In the genomic region with DNA sequence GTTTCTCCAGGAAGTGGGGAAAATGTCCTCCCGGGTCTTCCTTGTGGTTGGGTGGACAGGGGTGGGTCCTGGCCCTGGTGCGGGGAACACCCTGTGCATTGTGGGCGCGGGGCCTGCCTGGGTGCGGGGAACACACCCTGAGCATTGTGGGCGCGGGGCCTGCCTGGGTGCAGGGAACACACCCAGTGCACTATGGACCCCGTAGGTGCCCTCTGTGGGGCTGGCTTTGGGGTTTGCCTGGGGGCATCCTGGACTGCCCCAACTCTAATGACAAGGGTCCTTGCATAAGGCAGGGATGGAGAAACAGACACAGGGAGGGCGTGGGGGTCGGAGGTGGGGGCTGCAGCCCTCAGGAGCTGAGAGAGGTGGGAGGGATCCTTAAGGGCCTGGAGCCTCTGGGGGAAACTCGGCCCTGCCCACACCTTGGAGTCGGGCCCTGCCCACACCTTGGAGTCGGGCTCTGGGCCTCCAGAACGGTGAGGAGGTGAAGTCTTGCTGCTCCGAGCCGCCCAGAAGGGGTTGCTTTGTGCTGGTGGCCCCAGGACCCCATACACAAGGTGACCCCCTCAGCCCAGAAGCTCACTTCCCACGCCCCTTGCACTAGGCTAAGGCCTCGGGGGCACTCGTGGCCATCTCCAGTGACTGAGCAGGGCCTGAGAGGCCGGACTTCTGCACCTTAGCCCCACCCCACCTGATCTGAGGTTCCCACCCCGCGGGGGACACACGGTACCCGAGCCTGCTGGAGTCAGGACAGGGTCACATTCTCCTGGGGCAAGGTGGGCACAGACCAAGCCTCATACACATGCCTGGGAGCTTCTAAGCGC, we compare ENCODE assay signal across 20 cellular contexts.
DNase-seq lines count a peak whose midpoint lies in the region; ATAC-seq and TF ChIP-seq lines count a peak whose summit lies in the region.
"Had no signal": no experiment of that assay in that cellular context is flagged by ENCODE, and none has a peak within 500 bp of the region (broad histone marks: within the 10 kb centered on the region; RNA-seq: fewer than 3 reads in every experiment).

No MANE protein-coding gene starts in this region.

- no peaks in the 10 kb centered on the region for H3K36me3 Mint-ChIP-seq in chondrocyte (ENCODE audit: low read depth)
- H3K36me3 Mint-ChIP-seq: CD4-positive, CD25-positive, alpha-beta regulatory T cell; CD8-positive, alpha-beta memory T cell had no signal

- no peak for ATAC-seq in Right ventricle myocardium inferior
- no peak for ATAC-seq in Right ventricle myocardium superior (ENCODE audit: poor library complexity)
- ATAC-seq in GM18517 (IDR thresholded peaks at IDR 0.05; ENCODE audit: unreplicated experiment), result no peak
- ATAC-seq: A549, GM12878 had no signal

- H3K4me3 Mint-ChIP-seq in chondrocyte (ENCODE audit: unreplicated experiment), result no peak overlapping the region
- H3K4me3 Mint-ChIP-seq: CD4-positive, CD25-positive, alpha-beta regulatory T cell; CD8-positive, alpha-beta memory T cell had no signal

- peak overlapping the region in 2 of 11 experiments; percentile 4 to 5; a peak in 1 of 22 replicates for H3K9ac ChIP-seq in BLaER1 treated with 17β-estradiol and CSF1 and Interleukin-3, amounts not matched to agents 10 nM and 100 nM
- H3K9ac ChIP-seq: GM23248 had no signal

- peaks cover 10 to 48% (median 34%) of the 10 kb centered on the region in 10 experiments for H3K4me1 ChIP-seq in BLaER1 treated with 17β-estradiol and CSF1 and Interleukin-3, amounts not matched to agents 10 nM and 100 nM
- H3K4me1 ChIP-seq in osteoblast (ENCODE audit: insufficient read depth, low read length), result no peaks in the 10 kb centered on the region
- H3K4me1 ChIP-seq: A549, HAP-1 had no signal

- H2AFZ ChIP-seq in osteoblast (ENCODE audit: low read length), result no peak overlapping the region
- H2AFZ ChIP-seq: GM23248 had no signal

- H3K36me3 ChIP-seq in BLaER1 treated with 17β-estradiol and CSF1 and Interleukin-3, amounts not matched to agents 10 nM and 100 nM, result no peaks in the 10 kb centered on the region
- H3K36me3 ChIP-seq in osteoblast (ENCODE audit: insufficient read depth, low read length), result no peaks in the 10 kb centered on the region
- H3K36me3 ChIP-seq: HAP-1 had no signal

- no peak overlapping the region for H3K27ac ChIP-seq in BLaER1 treated with 17β-estradiol and CSF1 and Interleukin-3, amounts not matched to agents 10 nM and 100 nM
- H3K27ac ChIP-seq in osteoblast (ENCODE audit: low read depth, low read length), result no peak overlapping the region
- H3K27ac ChIP-seq: 22Rv1, A549, GM23248 had no signal

- no peak overlapping the region for H3K4me3 ChIP-seq in BLaER1 treated with 17β-estradiol and CSF1 and Interleukin-3, amounts not matched to agents 10 nM and 100 nM
- H3K4me3 ChIP-seq in osteoblast (ENCODE audit: insufficient read depth, low read length), result no peak overlapping the region
- H3K4me3 ChIP-seq: A549, GM12878, GM23248, HAP-1 had no signal

- H4K20me1 ChIP-seq in BLaER1 treated with 17β-estradiol and CSF1 and Interleukin-3, amounts not matched to agents 10 nM and 100 nM, result peaks cover 0 to 10% (median 0%) of the 10 kb centered on the region in 11 experiments; a peak in 2 of 22 replicates
- H4K20me1 ChIP-seq in osteoblast (ENCODE audit: insufficient read depth, low read length), result no peaks in the 10 kb centered on the region

- H3K27ac Mint-ChIP-seq in chondrocyte (ENCODE audit: unreplicated experiment), result no peak overlapping the region
- H3K27ac Mint-ChIP-seq: CD8-positive, alpha-beta memory T cell had no signal

- DNase-seq in Right ventricle myocardium inferior (ENCODE audit: missing footprints) (peak; percentile 45), Right ventricle myocardium superior (no peak), chondrocyte (ENCODE audit: low spot score) (peak; percentile 73), osteoblast (ENCODE audit: insufficient read length, low spot score, missing footprints) (peak; percentile 73), hippocampal formation (lab: John Stamatoyannopoulos, UW) (no peak)
- DNase-seq: C1 segment of cervical spinal cord; CD4-positive, CD25-positive, alpha-beta regulatory T cell; CD8-positive, alpha-beta memory T cell; COR-L47; DMS 273 treated with DMSO at 0.1 percent for 48 hours; DMS53; EL; GM23248; IMR-90 had no signal

- intact Hi-C loops in Right ventricle myocardium inferior (cut with DNase I) (no loop called here), Right ventricle myocardium superior (cut with DNase I) (no loop called here)

- no peaks in the 10 kb centered on the region for H3K27me3 ChIP-seq in BLaER1 treated with 17β-estradiol and CSF1 and Interleukin-3, amounts not matched to agents 10 nM and 100 nM
- H3K27me3 ChIP-seq in osteoblast (ENCODE audit: insufficient read depth, low read length), result no peaks in the 10 kb centered on the region

- no peaks in the 10 kb centered on the region for H3K9me3 ChIP-seq in BLaER1 treated with 17β-estradiol and CSF1 and Interleukin-3, amounts not matched to agents 10 nM and 100 nM (replicated peaks in 1 of 11)
- no peaks in the 10 kb centered on the region for H3K9me3 ChIP-seq in osteoblast (ENCODE audit: low read depth, low read length)
- H3K9me3 ChIP-seq: A549, HAP-1 had no signal

- H3K4me2 ChIP-seq in BLaER1 treated with 17β-estradiol and CSF1 and Interleukin-3, amounts not matched to agents 10 nM and 100 nM, result peak overlapping the region in 9 of 11 experiments; percentile 24 to 66 (median 53); a peak in 17 of 22 replicates
- no peak overlapping the region for H3K4me2 ChIP-seq in osteoblast (ENCODE audit: insufficient read depth, low read length)
- H3K4me2 ChIP-seq: A549 had no signal

- no peaks in the 10 kb centered on the region for H3K9me3 Mint-ChIP-seq in chondrocyte (ENCODE audit: low read depth)
- H3K9me3 Mint-ChIP-seq: CD8-positive, alpha-beta memory T cell had no signal

- H3K79me2 ChIP-seq in osteoblast (ENCODE audit: insufficient read depth, low read length), result no peaks in the 10 kb centered on the region

- H3K27me3 Mint-ChIP-seq in chondrocyte (ENCODE audit: low read depth), result peaks cover 32% of the 10 kb centered on the region

- no peak for TF ChIP-seq CTCF in chondrocyte (IDR thresholded peaks at IDR 0.05)
- TF ChIP-seq CTCF in osteoblast (IDR thresholded peaks at IDR 0.05; ENCODE audit: extremely low read depth, low read depth, low read length), result no peak

- peaks cover 5% of the 10 kb centered on the region for H3K4me1 Mint-ChIP-seq in chondrocyte (ENCODE audit: low read depth)
- H3K4me1 Mint-ChIP-seq: CD8-positive, alpha-beta memory T cell had no signal

Comparison
In these comparisons a context has a peak if more than half of its experiments do, and no peak if none do; other contexts are left out.
1. DNase-seq: peak in Right ventricle myocardium inferior (single experiment), chondrocyte (single experiment) and osteoblast (single experiment); none in Right ventricle myocardium superior (single experiment) and hippocampal formation (0 of 2).